ENCODE assay signal across 9 cellular contexts in the genomic region with DNA sequence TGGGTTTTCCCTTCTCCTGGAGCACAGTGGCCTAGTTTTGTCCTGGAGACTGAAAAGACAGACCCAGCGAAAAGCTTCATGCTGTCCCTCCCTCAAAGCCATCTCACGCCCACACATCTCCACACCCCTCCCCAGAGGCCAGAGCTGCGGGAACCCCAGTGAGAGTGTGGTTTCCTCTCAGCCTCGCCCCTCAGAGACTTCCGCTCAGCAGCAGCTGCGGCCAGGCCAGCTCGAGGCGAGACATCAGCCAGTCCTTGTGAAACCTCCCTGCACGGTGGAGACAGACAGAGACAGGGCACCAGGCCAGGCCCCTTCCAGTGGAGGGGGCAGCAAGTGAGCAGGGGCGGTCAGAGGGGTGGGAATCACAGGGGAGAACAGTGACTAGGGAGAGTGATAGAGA.
DNase-seq lines count a peak whose midpoint lies in the region; ATAC-seq and TF ChIP-seq lines count a peak whose summit lies in the region.
"Had no signal": no experiment of that assay in that cellular context is flagged by ENCODE, and none has a peak within 500 bp of the region (broad histone marks: within the 10 kb centered on the region; RNA-seq: fewer than 3 reads in every experiment).

No MANE protein-coding gene starts in this region.

- no peak overlapping the region for H3K27ac ChIP-seq in PC-9
- H3K27ac ChIP-seq: cardiac muscle cell had no signal

- no peaks in the 10 kb centered on the region for H3K9me3 ChIP-seq in PC-9 (ENCODE audit: insufficient read depth, low read depth)

- ATAC-seq in GM19025 (IDR thresholded peaks at IDR 0.05; ENCODE audit: low read depth, unreplicated experiment) (peak; percentile 81), HG03064 (IDR thresholded peaks at IDR 0.05; ENCODE audit: low read depth, unreplicated experiment) (peak; percentile 77)
- ATAC-seq in activated naive CD4-positive, alpha-beta T cell treated with anti-CD3 and anti-CD28 coated beads, Interleukin-2, amount 50 U/mL, for 72 hours, result peak; percentile 62 to 68

- no peaks in the 10 kb centered on the region for H3K4me1 ChIP-seq in PC-9 (replicated peaks; ENCODE audit: insufficient read depth)

- no TSS peak for BruUV-seq in PC-9 (replicated peaks; lab: Mats Ljungman, UMichigan)

- CTCF ChIA-PET in PC-9 (lab: Charles Lee), result no interaction called here

- peaks cover 49% of the 10 kb centered on the region for H3K27me3 ChIP-seq in PC-9 (ENCODE audit: insufficient read depth, low read depth)

- no peak for TF ChIP-seq CTCF in PC-9 (conservative IDR thresholded peaks at IDR 0.05)

- H3K36me3 ChIP-seq in PC-9 (ENCODE audit: low read depth), result no peaks in the 10 kb centered on the region
- H3K36me3 ChIP-seq: cardiac muscle cell had no signal

- H3K4me3 ChIP-seq in PC-9, result no peak overlapping the region
- H3K4me3 ChIP-seq: cardiac muscle cell had no signal

- H3K27ac Mint-ChIP-seq in activated naive CD4-positive, alpha-beta T cell treated with anti-CD3 and anti-CD28 coated beads, Interleukin-2, amount 50 U/mL, for 72 hours, result peak overlapping the region; percentile 82 to 90

- no peaks in the 10 kb centered on the region for H4K20me1 ChIP-seq in PC-9 (ENCODE audit: insufficient read depth)

- H3K9me2 ChIP-seq in PC-9 (ENCODE audit: insufficient read depth), result no peaks in the 10 kb centered on the region

- DNase-seq in SK-N-DZ (ENCODE audit: low spot score) (peak; percentile 53), hypothalamus (lab: John Stamatoyannopoulos, UW) (peak in 35 of 51 donors; percentile 9 to 61 (median 33)), PC-9 (no peak), NCI-H524 treated with DMSO at 0.1 percent for 48 hours (lab: John Stamatoyannopoulos, UW) (no peak)
- DNase-seq in activated naive CD4-positive, alpha-beta T cell treated with anti-CD3 and anti-CD28 coated beads, Interleukin-2, amount 50 U/mL, for 72 hours (ENCODE audit: low spot score in 2 of 2), result peak; percentile 60 to 84
- DNase-seq in stimulated activated CD4-positive, alpha-beta T cell treated with anti-CD3 and anti-CD28 coated beads, Interleukin-1b, Interleukin-23, amount 100 ng/mL, for 48 hours, result peak; percentile 57

- peaks cover 0 to 7% of the 10 kb centered on the region in 2 donors for H3K9me3 Mint-ChIP-seq in activated naive CD4-positive, alpha-beta T cell treated with anti-CD3 and anti-CD28 coated beads, Interleukin-2, amount 50 U/mL, for 72 hours

- H3K4me2 ChIP-seq in PC-9, result no peak overlapping the region

- intact Hi-C loops in PC-9 (cut with micrococcal nuclease; ENCODE audit: unreplicated experiment), result no loop called here

- no peaks in the 10 kb centered on the region for H3K79me2 ChIP-seq in PC-9 (ENCODE audit: low read depth)

- H3K36me3 Mint-ChIP-seq in activated naive CD4-positive, alpha-beta T cell treated with anti-CD3 and anti-CD28 coated beads, Interleukin-2, amount 50 U/mL, for 72 hours, result peaks cover 0 to 10% of the 10 kb centered on the region in 2 donors

- no peak overlapping the region for H2AFZ ChIP-seq in PC-9

- H3F3A ChIP-seq in PC-9 (ENCODE audit: insufficient read depth, low read depth), result no peaks in the 10 kb centered on the region

- POLR2A ChIA-PET in PC-9 (lab: Charles Lee; ENCODE audit: unreplicated experiment), result no interaction called here

Comparison
In these comparisons a context has a peak if more than half of its experiments do, and no peak if none do; other contexts are left out.
1. DNase-seq: peak in SK-N-DZ (single experiment), activated naive CD4-positive, alpha-beta T cell treated with anti-CD3 and anti-CD28 coated beads, Interleukin-2, amount 50 U/mL, for 72 hours (2 of 2), hypothalamus (35 of 51) and stimulated activated CD4-positive, alpha-beta T cell treated with anti-CD3 and anti-CD28 coated beads, Interleukin-1b, Interleukin-23, amount 100 ng/mL, for 48 hours (single experiment); none in PC-9 (0 of 2) and NCI-H524 treated with DMSO at 0.1 percent for 48 hours (single experiment).
2. Peak in every context shown above with its lines, with median percentiles within 50 percentile points of each other: ATAC-seq.